Comparison of ENCODE assay signal across 8 cellular contexts in genomic region chr1:19260211-19261138, GRCh38. TPM values are rescaled to one million over a fixed set of nuclear protein-coding genes. Genes with fewer than 3 reads are reported as not detected.
DNase-seq lines count a peak whose midpoint lies in the region; ATAC-seq and TF ChIP-seq lines count a peak whose summit lies in the region.
"Had no signal": no experiment of that assay in that cellular context is flagged by ENCODE, and none has a peak within 500 bp of the region (broad histone marks: within the 10 kb centered on the region; RNA-seq: fewer than 3 reads in every experiment).

No MANE protein-coding gene starts in this region.

- H3K4me3 ChIP-seq in cardiac fibroblast (replicated peaks in 1 of 2; ENCODE audit: low read depth in 2 of 2, low read length in 2 of 2) = no peak overlapping the region
- H3K4me3 ChIP-seq in parathyroid adenoma (ENCODE audit: low read depth, low read length) = no peak overlapping the region
- H3K4me3 ChIP-seq: adrenal gland had no signal

- peaks cover 11% of the 10 kb centered on the region for H3K4me1 ChIP-seq in parathyroid adenoma
- H3K4me1 ChIP-seq: adrenal gland had no signal

- peaks cover 0 to 2% (median 0%) of the 10 kb centered on the region in 3 donors for H3K27me3 Mint-ChIP-seq in CD14-positive monocyte (ENCODE audit: low read depth in 3 of 3)

- TF ChIP-seq CTCF in cardiac fibroblast (IDR thresholded peaks at IDR 0.05; ENCODE audit: low read depth, low read length) (no peak), parathyroid adenoma (IDR thresholded peaks at IDR 0.05) (no peak), CD14-positive monocyte (IDR thresholded peaks at IDR 0.05) (no peak)

- ATAC-seq in HG03108 (IDR thresholded peaks at IDR 0.05; ENCODE audit: unreplicated experiment) = no peak

- H3K9me3 Mint-ChIP-seq in CD14-positive monocyte = no peaks in the 10 kb centered on the region

- H3K79me2 ChIP-seq in parathyroid adenoma = no peaks in the 10 kb centered on the region

- no peaks in the 10 kb centered on the region for H3K4me1 Mint-ChIP-seq in CD14-positive monocyte

- no peak overlapping the region for H3K9ac ChIP-seq in parathyroid adenoma

- intact Hi-C loops in CD14-positive monocyte (cut with micrococcal nuclease) = no loop called here

- H3K36me3 ChIP-seq in parathyroid adenoma (ENCODE audit: control insufficient read depth, insufficient read depth, low read length) = no peaks in the 10 kb centered on the region

- DNase-seq in GM04503 (ENCODE audit: low read depth) (peak; percentile 85), NCI-H187 treated with DMSO at 0.1 percent for 48 hours (lab: John Stamatoyannopoulos, UW) (peak; percentile 42), cardiac fibroblast (ENCODE audit: low read depth in 2 of 2) (peak; percentile 29 to 85), DMS114 treated with DMSO at 0.1 percent for 48 hours (lab: John Stamatoyannopoulos, UW; ENCODE audit: unreplicated experiment) (no peak), CD14-positive monocyte (ENCODE audit: low spot score) (no peak)

- peak overlapping the region; percentile 48 for H2AFZ ChIP-seq in parathyroid adenoma

- no peak overlapping the region for H3K4me3 Mint-ChIP-seq in CD14-positive monocyte

- peak overlapping the region in 2 of 7 donors; percentile 6 to 49 for H3K27ac Mint-ChIP-seq in CD14-positive monocyte

- H3K27me3 ChIP-seq in parathyroid adenoma (ENCODE audit: control insufficient read depth, insufficient read depth, low read length) = no peaks in the 10 kb centered on the region
- H3K27me3 ChIP-seq: adrenal gland had no signal

- no peaks in the 10 kb centered on the region for H3K9me3 ChIP-seq in parathyroid adenoma (ENCODE audit: control insufficient read depth, low read length)
- H3K9me3 ChIP-seq: adrenal gland had no signal

- peaks cover 42 to 52% of the 10 kb centered on the region in 2 donors for H3K36me3 Mint-ChIP-seq in CD14-positive monocyte

- peak overlapping the region; percentile 25 for H3K4me2 ChIP-seq in parathyroid adenoma (ENCODE audit: low read length)

- H3K27ac ChIP-seq in parathyroid adenoma = peak overlapping the region; percentile 75
- H3K27ac ChIP-seq: adrenal gland had no signal

RNA-seq across cellular contexts. Expression of gene MRTO4, which starts 8.9 kb away (rescaled TPM):
- 1 to 10 TPM; 8.4 to 8.7 TPM for polyA plus RNA-seq in CD14-positive monocyte

RNA-seq across cellular contexts. Expression of gene EMC1, which starts 9.2 kb away (rescaled TPM):
- polyA plus RNA-seq in CD14-positive monocyte = 10 to 100 TPM; 14.7 to 18.5 TPM

RNA-seq across cellular contexts. Expression of gene AKR7A3, which starts 28.1 kb away (rescaled TPM):
- under 1 TPM in 1 of 2 donors, not detected in 1; 0.15 TPM for polyA plus RNA-seq in CD14-positive monocyte

RNA-seq across cellular contexts. Expression of gene UBR4, which starts 50.4 kb away (rescaled TPM):
- polyA plus RNA-seq in CD14-positive monocyte = 10 to 100 TPM; 44.3 to 49.4 TPM

RNA-seq across cellular contexts. Expression of gene AKR7A2, which starts 51.5 kb away (rescaled TPM):
- 100 to 1,000 TPM in 1 of 2 donors, 10 to 100 TPM in 1; 89.3 to 117 TPM for polyA plus RNA-seq in CD14-positive monocyte

Comparison
In these comparisons a context has a peak if more than half of its experiments do, and no peak if none do; other contexts are left out.
1. DNase-seq: peak in GM04503 (single experiment), NCI-H187 treated with DMSO at 0.1 percent for 48 hours (single experiment) and cardiac fibroblast (2 of 2); none in DMS114 treated with DMSO at 0.1 percent for 48 hours (single experiment) and CD14-positive monocyte (single experiment).